In the genomic region with DNA sequence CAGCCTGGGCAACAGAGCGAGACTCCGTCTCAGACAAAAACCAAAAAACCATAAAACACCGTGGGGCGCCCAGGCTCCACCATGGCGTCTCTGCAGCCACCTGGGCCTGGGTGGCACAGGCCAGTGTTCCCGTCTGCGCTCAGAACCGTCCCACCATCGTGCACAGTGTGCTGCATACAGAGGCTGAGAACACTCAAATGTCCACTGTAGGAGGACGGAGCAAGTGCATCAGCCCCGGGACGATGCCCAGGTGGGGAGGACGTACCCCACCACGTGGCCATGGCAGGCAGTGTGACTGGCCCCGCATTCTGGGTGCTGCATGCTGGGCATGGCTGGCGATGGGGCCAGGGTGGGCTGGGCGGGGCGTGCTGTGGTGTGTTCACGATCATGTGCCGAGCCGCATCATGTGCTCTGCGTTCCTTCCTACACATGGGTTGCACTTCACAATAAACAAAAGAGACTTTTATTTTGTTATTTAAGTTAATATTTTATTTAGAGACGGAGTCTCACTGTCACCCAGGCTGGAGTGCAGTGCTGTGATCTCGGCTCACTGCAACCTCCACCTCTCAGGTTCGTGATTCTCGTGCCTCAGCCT, we compare ENCODE assay signal across 21 cellular contexts. TPM values are rescaled to one million over a fixed set of nuclear protein-coding genes. Genes with fewer than 3 reads are reported as not detected.
A peak's percentile ranks its signal among the peaks of the same experiment; 100 is the strongest.
DNase-seq lines count a peak whose midpoint lies in the region; ATAC-seq and TF ChIP-seq lines count a peak whose summit lies in the region.
"Had no signal": no experiment of that assay in that cellular context is flagged by ENCODE, and none has a peak within 500 bp of the region (broad histone marks: within the 10 kb centered on the region; RNA-seq: fewer than 3 reads in every experiment).

No MANE protein-coding gene starts in this region.

- H3K4me3 ChIP-seq in right cardiac atrium (ENCODE audit: low read length) (no peak overlapping the region), mucosa of descending colon (no peak overlapping the region)
- H3K4me3 ChIP-seq: HAP-1 had no signal

- TF ChIP-seq CTCF in RWPE1 (conservative IDR thresholded peaks at IDR 0.05; ENCODE audit: low read depth) (no peak), mucosa of descending colon (IDR thresholded peaks at IDR 0.05) (no peak)

- no peaks in the 10 kb centered on the region for H3K4me1 ChIP-seq in right cardiac atrium (ENCODE audit: control insufficient read depth, insufficient read depth, low read length)
- peaks cover 2% of the 10 kb centered on the region for H3K4me1 ChIP-seq in mucosa of descending colon (ENCODE audit: low read depth)
- H3K4me1 ChIP-seq: Caco-2, HAP-1 had no signal

- no peaks in the 10 kb centered on the region for H3K36me3 ChIP-seq in mucosa of descending colon (ENCODE audit: low read depth)
- H3K36me3 ChIP-seq: HAP-1 had no signal

- WGBS in right cardiac atrium: 94% methylated on average over 26 of the region's 26 CpGs

- ATAC-seq in right cardiac atrium (no peak), Right ventricle myocardium inferior (no peak), mucosa of descending colon (no peak)

- H3K27ac ChIP-seq in right cardiac atrium (ENCODE audit: low read length) (no peak overlapping the region), RWPE1 (peak overlapping the region; percentile 3)

- POLR2A ChIA-PET in RWPE1 (lab: Yijun Ruan, JAX; ENCODE audit: low non-redundant PET): no interaction called here

- DNase-seq in right cardiac atrium (peak in 2 of 3 donors; percentile 6 to 40), Right ventricle myocardium inferior (ENCODE audit: missing footprints) (no peak), RWPE1 (ENCODE audit: low spot score) (no peak), mucosa of descending colon (peak in 2 of 3 donors; percentile 8 to 37), NCI-H2171 treated with DMSO at 0.1 percent for 48 hours (lab: John Stamatoyannopoulos, UW) (no peak), NK-92 (lab: John Stamatoyannopoulos, UW; ENCODE audit: unreplicated experiment) (no peak), OCI-M2 (lab: John Stamatoyannopoulos, UW; ENCODE audit: unreplicated experiment) (no peak)
- DNase-seq: ACHN; AML-193; Caco-2; GDM1; Kasumi-1; MM.1S; NCI-H1092; NCI-H146; NCI-H2081; NCI-H446 treated with DMSO at 0.1 percent for 48 hours; NCI-H69; NK-92 treated with Interleukin-12 subunit alpha and Interleukin-12 subunit beta, amount 100 ng/mL, for 24 hours had no signal

- H3K9me3 ChIP-seq in right cardiac atrium (ENCODE audit: control insufficient read depth, low read length) (no peaks in the 10 kb centered on the region), mucosa of descending colon (no peaks in the 10 kb centered on the region)
- H3K9me3 ChIP-seq: Caco-2, HAP-1 had no signal

- CTCF ChIA-PET in RWPE1 (lab: Yijun Ruan, JAX): interaction anchor here (0.7 kb wide), 1 partner anchor 77 kb away, joined by 3 read pairs; no protein-coding TSS in a partner anchor

- H3K27me3 ChIP-seq in right cardiac atrium (ENCODE audit: control insufficient read depth, insufficient read depth): no peaks in the 10 kb centered on the region

- intact Hi-C loops in right cardiac atrium (cut with DNase I) (no loop called here), Right ventricle myocardium inferior (cut with DNase I) (loop anchor here (5.0 kb wide), 1 partner anchor 33 kb away; no protein-coding TSS in a partner anchor), mucosa of descending colon (cut with DNase I, micrococcal nuclease) (no loop called here)

RNA-seq across cellular contexts. Expression of gene EXD3, which starts 37.8 kb away (rescaled TPM):
- total RNA-seq in right cardiac atrium (10 to 100 TPM in 2 of 4 donors, 1 to 10 TPM in 2; 7.9 to 13.4 (median 11.1) TPM), Right ventricle myocardium inferior (6.8 TPM), mucosa of descending colon (10 to 100 TPM; 39.4 to 56.7 (median 40.1) TPM)
- 14.6 TPM for polyA plus RNA-seq in right cardiac atrium

RNA-seq across cellular contexts. Expression of gene NOXA1, which starts 38.0 kb away (rescaled TPM):
- 1 to 10 TPM; 3.1 to 7.5 (median 4.5) TPM for total RNA-seq in right cardiac atrium
- 4.3 TPM for polyA plus RNA-seq in right cardiac atrium
- total RNA-seq in Right ventricle myocardium inferior: 2.2 TPM
- 10 to 100 TPM; 18.0 to 41.5 (median 27.2) TPM for total RNA-seq in mucosa of descending colon
- total RNA-seq: Daoy had no signal

RNA-seq across cellular contexts. Expression of gene ENTPD8, which starts 56.0 kb away (rescaled TPM):
- total RNA-seq in right cardiac atrium (not detected), Right ventricle myocardium inferior (not detected), mucosa of descending colon (100 to 1,000 TPM in 1 of 3 donors, 10 to 100 TPM in 2; 36.7 to 127 (median 74.8) TPM)
- polyA plus RNA-seq in right cardiac atrium: not detected
- total RNA-seq: Daoy had no signal

Comparison
In these comparisons a context has a peak if more than half of its experiments do, and no peak if none do; other contexts are left out.
1. DNase-seq: peak in right cardiac atrium (2 of 3) and mucosa of descending colon (2 of 3); none in Right ventricle myocardium inferior (single experiment), RWPE1 (single experiment), NCI-H2171 treated with DMSO at 0.1 percent for 48 hours (single experiment), NK-92 (single experiment) and OCI-M2 (single experiment).
2. RNA of gene ENTPD8, which starts 56.0 kb away (total RNA-seq): 36.7 to 127 TPM in mucosa of descending colon; not detected in right cardiac atrium and not detected in Right ventricle myocardium inferior (single experiment); every median in the first group is over 10 times any median in the second.